17 cellular contexts compared by ENCODE assay signal in the genomic region with DNA sequence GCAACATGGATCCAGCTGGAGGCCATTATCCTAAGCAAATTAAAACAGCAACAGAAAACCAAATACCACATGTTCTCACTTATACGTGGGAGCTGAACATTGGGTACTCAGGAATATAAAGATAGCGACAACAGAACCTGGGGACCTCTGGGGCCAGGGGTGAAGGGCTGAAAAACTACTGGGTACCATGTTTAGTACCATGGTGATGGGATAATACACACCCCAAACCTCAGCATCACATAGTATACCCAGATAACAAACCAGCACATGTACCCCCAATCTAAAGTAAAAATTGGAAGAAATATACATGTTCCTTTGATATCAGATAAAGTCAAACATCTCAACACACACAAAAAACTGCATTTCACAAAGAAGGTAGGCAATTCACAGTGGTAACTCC.
A peak's percentile ranks its signal among the peaks of the same experiment; 100 is the strongest.
DNase-seq lines count a peak whose midpoint lies in the region; ATAC-seq and TF ChIP-seq lines count a peak whose summit lies in the region.
"Had no signal": no experiment of that assay in that cellular context is flagged by ENCODE, and none has a peak within 500 bp of the region (broad histone marks: within the 10 kb centered on the region; RNA-seq: fewer than 3 reads in every experiment).

No MANE protein-coding gene starts in this region.

- no peaks in the 10 kb centered on the region for H3K9me3 ChIP-seq in ES-I3 (ENCODE audit: control insufficient read depth, insufficient read depth, low read length)
- H3K9me3 ChIP-seq in HUES6 (ENCODE audit: control insufficient read depth, insufficient read depth, low read depth, low read length), result no peaks in the 10 kb centered on the region
- no peaks in the 10 kb centered on the region for H3K9me3 ChIP-seq in endodermal cell (ENCODE audit: control insufficient read depth, low read length)
- no peaks in the 10 kb centered on the region for H3K9me3 ChIP-seq in iPS-18a (ENCODE audit: control insufficient read depth, low read depth, low read length)

- no peak for TF ChIP-seq CTCF in endodermal cell (conservative IDR thresholded peaks at IDR 0.05)
- TF ChIP-seq CTCF in osteocyte (IDR thresholded peaks at IDR 0.05), result no peak

- H3K27ac Mint-ChIP-seq in endodermal cell (peak overlapping the region; percentile 50), osteocyte (ENCODE audit: unreplicated experiment) (no peak overlapping the region)
- H3K27ac Mint-ChIP-seq: CD14-positive monocyte; CD8-positive, alpha-beta T cell had no signal

- H3K36me3 Mint-ChIP-seq in endodermal cell (ENCODE audit: low read depth) (peaks cover 2% of the 10 kb centered on the region), osteocyte (ENCODE audit: unreplicated experiment) (no peaks in the 10 kb centered on the region)
- H3K36me3 Mint-ChIP-seq: CD14-positive monocyte; CD8-positive, alpha-beta T cell had no signal

- H3K4me1 ChIP-seq in ES-I3 (ENCODE audit: insufficient read depth, low read length) (peaks cover 14% of the 10 kb centered on the region), HUES6 (ENCODE audit: control insufficient read depth, insufficient read depth, low read length) (peaks cover 24% of the 10 kb centered on the region), endodermal cell (ENCODE audit: control insufficient read depth, insufficient read depth, low read length) (no peaks in the 10 kb centered on the region), iPS-18a (ENCODE audit: control insufficient read depth, low read depth, low read length) (peaks cover 21% of the 10 kb centered on the region)

- H3K27ac ChIP-seq in HUES6 (ENCODE audit: low read depth, low read length) (peak overlapping the region; percentile 96), endodermal cell (ENCODE audit: low read depth, low read length) (no peak overlapping the region), iPS-18a (ENCODE audit: low read length) (peak overlapping the region; percentile 91)
- H3K27ac ChIP-seq: 22Rv1 had no signal

- ATAC-seq in GM18909 (IDR thresholded peaks at IDR 0.05; ENCODE audit: poor library complexity, unreplicated experiment), result no peak
- ATAC-seq: CD8-positive, alpha-beta T cell; HCT116 had no signal

- H3K9ac ChIP-seq in ES-I3 (ENCODE audit: low read depth, low read length) (peak overlapping the region; percentile 82), HUES6 (ENCODE audit: low read length) (peak overlapping the region; percentile 85), endodermal cell (ENCODE audit: extremely low read depth, low read length, poor library complexity, severe bottlenecking) (no peak overlapping the region), iPS-18a (ENCODE audit: low read length) (peak overlapping the region; percentile 69)

- H3K9me3 Mint-ChIP-seq in endodermal cell (peaks cover 1% of the 10 kb centered on the region), osteocyte (ENCODE audit: unreplicated experiment) (no peaks in the 10 kb centered on the region)

- H3K4me3 Mint-ChIP-seq in endodermal cell, result peak overlapping the region; percentile 43
- H3K4me3 Mint-ChIP-seq in osteocyte (ENCODE audit: unreplicated experiment), result no peak overlapping the region
- H3K4me3 Mint-ChIP-seq: CD14-positive monocyte; CD8-positive, alpha-beta T cell had no signal

- H3K4me3 ChIP-seq in HUES6 (ENCODE audit: low read depth, low read length) (peak overlapping the region; percentile 66), endodermal cell (ENCODE audit: low read length) (no peak overlapping the region), iPS-18a (ENCODE audit: low read length) (peak overlapping the region; percentile 80)

- H3K27me3 Mint-ChIP-seq in endodermal cell (ENCODE audit: insufficient read depth) (no peaks in the 10 kb centered on the region), osteocyte (ENCODE audit: unreplicated experiment) (peaks cover 2% of the 10 kb centered on the region)

- H3K4me1 Mint-ChIP-seq in endodermal cell (peaks cover 51% of the 10 kb centered on the region), osteocyte (ENCODE audit: unreplicated experiment) (peaks cover 2% of the 10 kb centered on the region)
- H3K4me1 Mint-ChIP-seq: CD14-positive monocyte had no signal

- WGBS in endodermal cell (ENCODE audit: insufficient coverage in 1 of 2, insufficient read length in 1 of 2), 2 experiments, result 52% methylated on average over 2 of the region's 2 CpGs; no CpG with 5 or more reads in 1 of the 2 experiments

- H3K27me3 ChIP-seq in HUES6 (ENCODE audit: control insufficient read depth, insufficient read depth, low read length) (no peaks in the 10 kb centered on the region), endodermal cell (ENCODE audit: control insufficient read depth, insufficient read depth, low read length, poor library complexity, severe bottlenecking) (no peaks in the 10 kb centered on the region), iPS-18a (ENCODE audit: control insufficient read depth, insufficient read depth, low read length) (no peaks in the 10 kb centered on the region)

- H3K36me3 ChIP-seq in ES-I3 (ENCODE audit: insufficient read depth, low read length) (peaks cover 22% of the 10 kb centered on the region), HUES6 (ENCODE audit: control insufficient read depth, insufficient read depth, low read length) (peaks cover 51% of the 10 kb centered on the region), endodermal cell (ENCODE audit: control insufficient read depth, insufficient read depth, low read length) (no peaks in the 10 kb centered on the region), iPS-18a (ENCODE audit: control insufficient read depth, low read depth, low read length) (peaks cover 36% of the 10 kb centered on the region)

- DNase-seq in endodermal cell (no peak), osteocyte (ENCODE audit: extremely low spot score, unreplicated experiment) (no peak), DMS153 (lab: John Stamatoyannopoulos, UW) (no peak), NCI-H2029 (lab: John Stamatoyannopoulos, UW) (no peak)
- DNase-seq: CD8-positive, alpha-beta T cell; COR-L47; DND-41; GF-D8; GOT3; IMR-90 had no signal
